ENCODE assay signal across 18 cellular contexts in the genomic region with DNA sequence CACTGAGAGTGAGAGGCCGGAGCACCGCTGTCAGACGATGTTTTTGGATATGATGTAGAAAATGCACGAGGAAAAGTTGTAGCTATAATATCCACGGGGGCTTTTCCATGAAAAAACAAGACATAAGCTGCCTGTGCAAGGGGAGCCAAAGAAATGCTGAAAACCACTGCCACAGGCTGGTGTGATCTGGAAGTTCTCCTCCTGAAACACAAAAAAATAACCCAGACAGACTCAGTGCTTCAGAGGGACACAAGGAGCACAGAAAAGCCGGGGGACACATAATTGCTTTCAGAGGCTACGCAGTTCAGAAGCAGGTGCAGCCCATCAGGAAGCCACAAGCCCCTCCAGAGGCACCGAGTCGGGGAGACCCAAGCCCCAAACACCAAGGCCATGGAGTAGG.
"Had no signal": no experiment of that assay in that cellular context is flagged by ENCODE, and none has a peak within 500 bp of the region (broad histone marks: within the 10 kb centered on the region; RNA-seq: fewer than 3 reads in every experiment).

No MANE protein-coding gene starts in this region.

- H3K4me3 ChIP-seq: adrenal gland, esophagus squamous epithelium, lower lobe of right lung, tibial nerve had no signal

- ATAC-seq: activated naive CD4-positive, alpha-beta T cell treated with anti-CD3 and anti-CD28 coated beads, Interleukin-2, amount 50 U/mL, for 72 hours; left cardiac atrium; lower lobe of right lung; naive thymus-derived CD8-positive, alpha-beta T cell had no signal

- H3K9me3 Mint-ChIP-seq: activated CD4-positive, alpha-beta T cell treated with anti-CD3 and anti-CD28 coated beads, Interleukin-2, amount 10 ng/mL, durations not matched to agents 7 days and 5 days; activated naive CD4-positive, alpha-beta T cell treated with anti-CD3 and anti-CD28 coated beads, Interleukin-2, amount 50 U/mL, for 72 hours; activated T-helper 1 cell treated with anti-CD3 and anti-CD28 coated beads, Interleukin-12 subunit alpha, Interleukin-12 subunit beta, Interleukin-2, Interleukin-4 antibody, amounts not matched to agents 30 ng/mL and 10 ng/mL and 1 ng/mL, durations not matched to agents 14 hours and 24 hours and 36 hours; dendritic cell treated with granulocyte-macrophage colony-stimulating factor and Interleukin-4, amounts not matched to agents 40 ng/mL and 50 ng/mL, for 4 days; naive thymus-derived CD8-positive, alpha-beta T cell had no signal

- H3K27ac Mint-ChIP-seq: activated CD4-positive, alpha-beta T cell treated with anti-CD3 and anti-CD28 coated beads, Interleukin-2, amount 10 ng/mL, durations not matched to agents 7 days and 5 days; activated naive CD4-positive, alpha-beta T cell treated with anti-CD3 and anti-CD28 coated beads, Interleukin-2, amount 50 U/mL, for 72 hours; activated T-helper 1 cell treated with anti-CD3 and anti-CD28 coated beads, Interleukin-12 subunit alpha, Interleukin-12 subunit beta, Interleukin-2, Interleukin-4 antibody, amounts not matched to agents 30 ng/mL and 10 ng/mL and 1 ng/mL, durations not matched to agents 14 hours and 24 hours and 36 hours; dendritic cell treated with granulocyte-macrophage colony-stimulating factor and Interleukin-4, amounts not matched to agents 40 ng/mL and 50 ng/mL, for 4 days had no signal

- H3K4me3 Mint-ChIP-seq: activated CD4-positive, alpha-beta T cell treated with anti-CD3 and anti-CD28 coated beads, Interleukin-2, amount 10 ng/mL, durations not matched to agents 7 days and 5 days; activated T-helper 1 cell treated with anti-CD3 and anti-CD28 coated beads, Interleukin-12 subunit alpha, Interleukin-12 subunit beta, Interleukin-2, Interleukin-4 antibody, amounts not matched to agents 30 ng/mL and 10 ng/mL and 1 ng/mL, durations not matched to agents 14 hours and 24 hours and 36 hours; dendritic cell treated with granulocyte-macrophage colony-stimulating factor and Interleukin-4, amounts not matched to agents 40 ng/mL and 50 ng/mL, for 4 days; naive thymus-derived CD8-positive, alpha-beta T cell had no signal

- H3K27me3 ChIP-seq: adrenal gland, esophagus squamous epithelium, tibial nerve had no signal

- H3K27me3 Mint-ChIP-seq: dendritic cell treated with granulocyte-macrophage colony-stimulating factor and Interleukin-4, amounts not matched to agents 40 ng/mL and 50 ng/mL, for 4 days; naive thymus-derived CD8-positive, alpha-beta T cell had no signal

- H3K9me3 ChIP-seq: adrenal gland, esophagus squamous epithelium, lower lobe of right lung, tibial nerve had no signal

- H3K27ac ChIP-seq: esophagus squamous epithelium, lower lobe of right lung had no signal

- H3K36me3 Mint-ChIP-seq: activated naive CD4-positive, alpha-beta T cell treated with anti-CD3 and anti-CD28 coated beads, Interleukin-2, amount 50 U/mL, for 72 hours had no signal

- DNase-seq: activated CD4-positive, alpha-beta T cell treated with anti-CD3 and anti-CD28 coated beads, Interleukin-2, amount 10 ng/mL, durations not matched to agents 7 days and 5 days; activated CD4-positive, CD25-positive, alpha-beta regulatory T cell; activated gamma-delta T cell treated with Interleukin-2 at 50 U/mL for 16 hours; cerebellar nuclear complex; effector CD8-positive, alpha-beta T cell; esophagus squamous epithelium; left cardiac atrium; lower lobe of right lung; naive thymus-derived CD8-positive, alpha-beta T cell; stimulated activated CD8-positive, alpha-beta memory T cell treated with anti-CD3 and anti-CD28 coated beads, Interleukin-4, amount 100 ng/mL, for 48 hours; stimulated activated naive CD4-positive, alpha-beta T cell; T-helper 1 cell; T1000 had no signal

- H3K36me3 ChIP-seq: adrenal gland, lower lobe of right lung had no signal
